8 cellular contexts compared by ENCODE assay signal in the genomic region with DNA sequence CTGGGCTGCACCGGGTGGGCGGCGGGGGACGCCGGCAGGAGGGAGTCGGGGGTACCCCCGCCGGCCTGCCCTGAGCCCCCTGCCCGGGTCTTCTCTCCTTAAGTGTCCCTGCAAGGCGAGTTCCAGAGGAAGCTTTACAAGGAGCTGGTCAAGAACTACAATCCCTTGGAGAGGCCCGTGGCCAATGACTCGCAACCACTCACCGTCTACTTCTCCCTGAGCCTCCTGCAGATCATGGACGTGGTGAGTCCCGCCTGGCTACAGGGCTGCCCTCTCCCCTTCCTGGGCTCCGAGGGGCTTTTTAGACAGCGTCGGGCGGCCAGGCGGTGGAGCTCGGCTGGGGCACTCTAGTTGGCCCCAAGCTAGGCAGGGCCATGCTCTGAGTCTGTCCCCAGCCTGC. TPM values are rescaled to one million over a fixed set of nuclear protein-coding genes. Genes with fewer than 3 reads are reported as not detected.
DNase-seq lines count a peak whose midpoint lies in the region; ATAC-seq and TF ChIP-seq lines count a peak whose summit lies in the region.

No MANE protein-coding gene starts in this region.

- intact Hi-C loops in heart right ventricle (cut with DNase I) = no loop called here

- no peaks in the 10 kb centered on the region for H3K27me3 ChIP-seq in Peyer's patch
- H3K27me3 ChIP-seq in heart right ventricle = peaks cover 0 to 83% (median 70%) of the 10 kb centered on the region in 7 donors
- H3K27me3 ChIP-seq in rectal smooth muscle tissue (ENCODE audit: control insufficient read depth, insufficient read depth, low read length) = peaks cover 5% of the 10 kb centered on the region

- peak overlapping the region; percentile 39 to 76 (median 58) for H3K4me3 ChIP-seq in Peyer's patch
- peak overlapping the region; percentile 35 to 62 (median 56) for H3K4me3 ChIP-seq in heart right ventricle
- peak overlapping the region; percentile 58 for H3K4me3 ChIP-seq in rectal smooth muscle tissue (ENCODE audit: low read length)

- ATAC-seq in GM18907 (IDR thresholded peaks at IDR 0.05; ENCODE audit: unreplicated experiment) = peak; percentile 10
- ATAC-seq in heart right ventricle = peak in 3 of 8 donors; percentile 4 to 45 (median 13)
- ATAC-seq in GM18873 (IDR thresholded peaks at IDR 0.05; ENCODE audit: low FRiP score, unreplicated experiment) = no peak

- no peaks in the 10 kb centered on the region for H3K36me3 ChIP-seq in Peyer's patch
- H3K36me3 ChIP-seq in heart right ventricle = no peaks in the 10 kb centered on the region
- H3K36me3 ChIP-seq in rectal smooth muscle tissue (ENCODE audit: control insufficient read depth, insufficient read depth, low read length) = no peaks in the 10 kb centered on the region

- H3K4me1 ChIP-seq in Peyer's patch (peaks cover 0 to 16% (median 2%) of the 10 kb centered on the region in 4 donors), heart right ventricle (peaks cover 0 to 17% (median 9%) of the 10 kb centered on the region in 9 donors), rectal smooth muscle tissue (ENCODE audit: control insufficient read depth, insufficient read depth, low read length) (no peaks in the 10 kb centered on the region)

- DNase-seq in Peyer's patch = no peak
- no peak for DNase-seq in heart right ventricle
- DNase-seq in NCI-H128 (lab: John Stamatoyannopoulos, UW; ENCODE audit: unreplicated experiment) = no peak
- no peak for DNase-seq in SHP77 treated with DMSO at 0.1 percent for 48 hours (lab: John Stamatoyannopoulos, UW)
- no peak for DNase-seq in SHP77 (lab: John Stamatoyannopoulos, UW)

- TF ChIP-seq POLR2A in Peyer's patch (IDR thresholded peaks at IDR 0.05) = no peak

- H3K27ac ChIP-seq in Peyer's patch = peak overlapping the region in 3 of 4 donors; percentile 22 to 75 (median 55)
- peak overlapping the region in 1 of 10 donors; percentile 5 for H3K27ac ChIP-seq in heart right ventricle
- no peak overlapping the region for H3K27ac ChIP-seq in rectal smooth muscle tissue (ENCODE audit: low read depth, low read length)

- H3K9me3 ChIP-seq in Peyer's patch = no peaks in the 10 kb centered on the region
- H3K9me3 ChIP-seq in heart right ventricle = no peaks in the 10 kb centered on the region

- no peak for TF ChIP-seq CTCF in Peyer's patch (IDR thresholded peaks at IDR 0.05)
- TF ChIP-seq CTCF in heart right ventricle (IDR thresholded peaks at IDR 0.05) = no peak

- WGBS in heart right ventricle, 2 donors = 2 to 4% methylated on average over 21 of the region's 21 CpGs

- H3K9ac ChIP-seq in rectal smooth muscle tissue (ENCODE audit: low read length) = no peak overlapping the region

RNA-seq across cellular contexts. Expression of gene CHRNA7, which starts 0.5 kb away (rescaled TPM):
- total RNA-seq in Peyer's patch (10 to 100 TPM; 10.7 to 55.9 (median 38.2) TPM), heart right ventricle (1 to 10 TPM in 6 of 10 donors, under 1 TPM in 3, not detected in 1; 0.44 to 2.7 (median 1.2) TPM)
- polyA plus RNA-seq in heart right ventricle = under 1 TPM; 0.61 to 0.88 TPM
